1 cellular context compared by ENCODE assay signal in genomic region chr14:96053600-96054381, GRCh38.
TF ChIP-seq lines count a peak whose summit lies in the region.

No MANE protein-coding gene starts in this region.

TF ChIP-seq in IMR-90, 13 proteins besides CTCF, POLR2A, EP300 and RAD21 (continued from another document):
- peak; percentile 50 for TF ChIP-seq RCOR1 (IDR thresholded peaks at IDR 0.05; ENCODE audit: insufficient replicate concordance, low read length)
